20 cellular contexts compared by ENCODE assay signal in genomic region chr22:24587948-24588347, GRCh38. TPM values are rescaled to one million over a fixed set of nuclear protein-coding genes. Genes with fewer than 3 reads are reported as not detected.
DNase-seq lines count a peak whose midpoint lies in the region; ATAC-seq lines count a peak whose summit lies in the region.
"Had no signal": no experiment of that assay in that cellular context is flagged by ENCODE, and none has a peak within 500 bp of the region (broad histone marks: within the 10 kb centered on the region; RNA-seq: fewer than 3 reads in every experiment).

No MANE protein-coding gene starts in this region.

- H3K27ac ChIP-seq in HUES6 (ENCODE audit: low read depth, low read length) (peak overlapping the region; percentile 27; the same call in 1 of the 2 replicates), angular gyrus (ENCODE audit: low read depth, low read length) (peak overlapping the region; percentile 60), layer of hippocampus (ENCODE audit: low read depth, low read length) (peak overlapping the region; percentile 92), substantia nigra (ENCODE audit: low read depth, low read length, poor library complexity, severe bottlenecking) (peak overlapping the region; percentile 80)

- POLR2A ChIA-PET in naive thymus-derived CD8-positive, alpha-beta T cell (lab: Charles Lee): no interaction called here

- H3K27me3 ChIP-seq in HUES6 (ENCODE audit: control insufficient read depth, insufficient read depth, low read length): no peaks in the 10 kb centered on the region
- H3K27me3 ChIP-seq in layer of hippocampus (ENCODE audit: control insufficient read depth, insufficient read depth, low read length): no peaks in the 10 kb centered on the region

- H3K4me3 ChIP-seq in HUES6 (ENCODE audit: low read depth, low read length): no peak overlapping the region
- H3K4me3 ChIP-seq: GM12878 had no signal

- peaks cover 39% of the 10 kb centered on the region for H3K36me3 ChIP-seq in HUES6 (ENCODE audit: control insufficient read depth, insufficient read depth, low read length)

- no peak overlapping the region for H3K4me3 Mint-ChIP-seq in naive thymus-derived CD8-positive, alpha-beta T cell
- H3K4me3 Mint-ChIP-seq: CD8-positive, alpha-beta T cell had no signal

- peaks cover 3% of the 10 kb centered on the region for H3K4me1 ChIP-seq in HUES6 (ENCODE audit: control insufficient read depth, insufficient read depth, low read length)

- H3K9me3 Mint-ChIP-seq in naive thymus-derived CD8-positive, alpha-beta T cell: no peaks in the 10 kb centered on the region
- H3K9me3 Mint-ChIP-seq: CD8-positive, alpha-beta T cell had no signal

- H3K9ac ChIP-seq in HUES6 (ENCODE audit: low read length): no peak overlapping the region

- no peak for ATAC-seq in naive thymus-derived CD8-positive, alpha-beta T cell
- ATAC-seq: CD8-positive, alpha-beta T cell; GM12878; SK-N-SH treated with all-trans-retinoic acid at 6 μM for 48 hours had no signal

- peaks cover 0 to 10% (median 2%) of the 10 kb centered on the region in 5 donors for H3K27me3 Mint-ChIP-seq in naive thymus-derived CD8-positive, alpha-beta T cell

- no peaks in the 10 kb centered on the region for H3K9me3 ChIP-seq in HUES6 (ENCODE audit: control insufficient read depth, insufficient read depth, low read depth, low read length)

- peaks cover 0 to 6% (median 4%) of the 10 kb centered on the region in 4 donors for H3K4me1 Mint-ChIP-seq in naive thymus-derived CD8-positive, alpha-beta T cell

- DNase-seq in substantia nigra (lab: John Stamatoyannopoulos, UW) (no peak), ecto neural progenitor cell (ENCODE audit: low spot score) (no peak), HPDE6-E6E7 (ENCODE audit: extremely low spot score) (no peak)
- no peak for DNase-seq in naive thymus-derived CD8-positive, alpha-beta T cell
- DNase-seq in central memory CD4-positive, alpha-beta T cell: no peak
- DNase-seq: CD8-positive, alpha-beta T cell; DND-41; Kasumi-1; NCI-H1048; NCI-H1417 treated with DMSO at 0.1 percent for 48 hours; NCI-H187; NCI-H2107; NCI-H446 treated with DMSO at 0.1 percent for 48 hours; NCI-H748 treated with DMSO at 0.1 percent for 48 hours; NK-92 treated with Interleukin-12 subunit alpha and Interleukin-12 subunit beta, amount 100 ng/mL, for 24 hours had no signal

- no peak overlapping the region for H3K27ac Mint-ChIP-seq in naive thymus-derived CD8-positive, alpha-beta T cell
- H3K27ac Mint-ChIP-seq: CD8-positive, alpha-beta T cell had no signal

- no peaks in the 10 kb centered on the region for H3K36me3 Mint-ChIP-seq in naive thymus-derived CD8-positive, alpha-beta T cell
- H3K36me3 Mint-ChIP-seq: CD8-positive, alpha-beta T cell had no signal

RNA-seq across cellular contexts. Expression of gene LRRC75B, which starts 4.9 kb away (rescaled TPM):
- not detected for total RNA-seq in naive thymus-derived CD8-positive, alpha-beta T cell
- polyA plus RNA-seq in naive thymus-derived CD8-positive, alpha-beta T cell: under 1 TPM in 2 of 3 donors, not detected in 1; 0.15 to 0.16 TPM
- total RNA-seq: CD8-positive, alpha-beta T cell had no signal

RNA-seq across cellular contexts. Expression of gene GGT1, which starts 15.0 kb away (rescaled TPM):
- 10 to 100 TPM; 14.7 to 21.1 TPM for total RNA-seq in naive thymus-derived CD8-positive, alpha-beta T cell
- under 1 TPM in 2 of 3 donors, not detected in 1; 0.79 to 0.86 TPM for polyA plus RNA-seq in naive thymus-derived CD8-positive, alpha-beta T cell

RNA-seq across cellular contexts. Expression of gene SNRPD3, which starts 32.1 kb away (rescaled TPM):
- total RNA-seq in naive thymus-derived CD8-positive, alpha-beta T cell: 10 to 100 TPM; 81.8 to 83.9 TPM
- 100 to 1,000 TPM in 1 of 3 donors, 10 to 100 TPM in 2; 95.6 to 103 (median 97.9) TPM for polyA plus RNA-seq in naive thymus-derived CD8-positive, alpha-beta T cell

RNA-seq across cellular contexts. Expression of gene GUCD1, which starts 33.0 kb away (rescaled TPM):
- total RNA-seq in naive thymus-derived CD8-positive, alpha-beta T cell: 10 to 100 TPM; 67.2 to 69.2 TPM
- 10 to 100 TPM; 27.8 to 42.6 (median 32.3) TPM for polyA plus RNA-seq in naive thymus-derived CD8-positive, alpha-beta T cell

Comparison
In these comparisons a context has a peak if more than half of its experiments do, and no peak if none do; other contexts are left out.
1. H3K27ac ChIP-seq: peak in every context shown above with its lines; median percentile 92 in layer of hippocampus; 80 in substantia nigra; 60 in angular gyrus; 27 in HUES6.